In genomic region chr12:99146730-99147129, GRCh38 we compare ENCODE assay signal across 22 cellular contexts.
"Had no signal": no experiment of that assay in that cellular context is flagged by ENCODE, and none has a peak within 500 bp of the region (broad histone marks: within the 10 kb centered on the region; RNA-seq: fewer than 3 reads in every experiment).

No MANE protein-coding gene starts in this region.

- H3K79me2 ChIP-seq: hepatocyte had no signal

- H3K4me3 ChIP-seq: adrenal gland, hepatocyte, sigmoid colon, thoracic aorta, upper lobe of left lung had no signal

- H3K27ac ChIP-seq: adrenal gland, hepatocyte, sigmoid colon, thoracic aorta, upper lobe of left lung, VCaP had no signal

- ATAC-seq: activated T-cell treated with anti-CD3 and anti-CD28 coated beads, Interleukin-2, amount 50 U/mL, for 72 hours; natural killer cell treated with Interleukin-12 subunit alpha and Interleukin-12 subunit beta and Interleukin-15 and Interleukin-18, amount 100 ng/mL, for 72 hours; stimulated activated effector memory CD8-positive, alpha-beta T cell treated with anti-CD3 and anti-CD28 coated beads, Interleukin-12 subunit alpha, Interleukin-12 subunit beta, amount 100 ng/mL, for 72 hours had no signal

- DNase-seq: activated CD4-positive, CD25-positive, alpha-beta regulatory T cell treated with anti-CD3 and anti-CD28 coated beads, Interleukin-2, amount 50 U/mL, for 72 hours; activated CD8-positive, alpha-beta memory T cell treated with anti-CD3 and anti-CD28 coated beads for 24 hours; activated CD8-positive, alpha-beta memory T cell treated with anti-CD3 and anti-CD28 coated beads, Interleukin-2, amount 50 U/mL, for 48 hours; activated effector memory CD4-positive, alpha-beta T cell treated with anti-CD3 and anti-CD28 coated beads, Interleukin-2, amount 50 U/mL, for 16 hours; activated T-cell treated with anti-CD3 and anti-CD28 coated beads, Interleukin-2, amount 50 U/mL, for 72 hours; dermis blood vessel endothelial cell; foreskin fibroblast; left cardiac atrium; nucleus accumbens; sigmoid colon; stimulated activated CD4-positive, alpha-beta T cell treated with anti-CD3 and anti-CD28 coated beads, Interleukin-4, amount 100 ng/mL, for 24 hours; upper lobe of left lung had no signal

- H3K4me1 Mint-ChIP-seq: activated naive CD4-positive, alpha-beta T cell treated with anti-CD3 and anti-CD28 coated beads, Interleukin-2, amount 50 U/mL, for 24 hours; stimulated activated effector memory CD8-positive, alpha-beta T cell treated with anti-CD3 and anti-CD28 coated beads, Interleukin-12 subunit alpha, Interleukin-12 subunit beta, amount 100 ng/mL, for 72 hours had no signal

- H2AFZ ChIP-seq: hepatocyte had no signal

- H3K36me3 ChIP-seq: adrenal gland, sigmoid colon, thoracic aorta, upper lobe of left lung had no signal

- H3K27me3 Mint-ChIP-seq: activated naive CD4-positive, alpha-beta T cell treated with anti-CD3 and anti-CD28 coated beads, Interleukin-2, amount 50 U/mL, for 24 hours; natural killer cell treated with Interleukin-12 subunit alpha and Interleukin-12 subunit beta and Interleukin-15 and Interleukin-18, amount 100 ng/mL, for 72 hours had no signal

- H3K4me3 Mint-ChIP-seq: activated naive CD4-positive, alpha-beta T cell treated with anti-CD3 and anti-CD28 coated beads, Interleukin-2, amount 50 U/mL, for 24 hours; activated T-cell treated with anti-CD3 and anti-CD28 coated beads, Interleukin-2, amount 50 U/mL, for 72 hours; mesothelial cell of epicardium; natural killer cell treated with Interleukin-12 subunit alpha and Interleukin-12 subunit beta and Interleukin-15 and Interleukin-18, amount 100 ng/mL, for 72 hours; stimulated activated effector memory CD8-positive, alpha-beta T cell treated with anti-CD3 and anti-CD28 coated beads, Interleukin-12 subunit alpha, Interleukin-12 subunit beta, amount 100 ng/mL, for 72 hours; T-helper 1 cell treated with Interleukin-12 subunit alpha and Interleukin-12 subunit beta and Interleukin-4 antibody, amounts not matched to agents 30 μg/mL and 1 μg/mL, for 36 hours had no signal

- H3K9me3 ChIP-seq: adrenal gland, sigmoid colon, thoracic aorta, upper lobe of left lung had no signal

- H3K4me1 ChIP-seq: adrenal gland, sigmoid colon, upper lobe of left lung had no signal

- H3K36me3 Mint-ChIP-seq: activated naive CD4-positive, alpha-beta T cell treated with anti-CD3 and anti-CD28 coated beads, Interleukin-2, amount 50 U/mL, for 24 hours; mesothelial cell of epicardium; natural killer cell treated with Interleukin-12 subunit alpha and Interleukin-12 subunit beta and Interleukin-15 and Interleukin-18, amount 100 ng/mL, for 72 hours; stimulated activated effector memory CD8-positive, alpha-beta T cell treated with anti-CD3 and anti-CD28 coated beads, Interleukin-12 subunit alpha, Interleukin-12 subunit beta, amount 100 ng/mL, for 72 hours had no signal

- H3K27ac Mint-ChIP-seq: activated naive CD4-positive, alpha-beta T cell treated with anti-CD3 and anti-CD28 coated beads, Interleukin-2, amount 50 U/mL, for 24 hours; activated T-cell treated with anti-CD3 and anti-CD28 coated beads, Interleukin-2, amount 50 U/mL, for 72 hours; mesothelial cell of epicardium; natural killer cell treated with Interleukin-12 subunit alpha and Interleukin-12 subunit beta and Interleukin-15 and Interleukin-18, amount 100 ng/mL, for 72 hours; stimulated activated effector memory CD8-positive, alpha-beta T cell treated with anti-CD3 and anti-CD28 coated beads, Interleukin-12 subunit alpha, Interleukin-12 subunit beta, amount 100 ng/mL, for 72 hours; T-helper 1 cell treated with Interleukin-12 subunit alpha and Interleukin-12 subunit beta and Interleukin-4 antibody, amounts not matched to agents 30 μg/mL and 1 μg/mL, for 36 hours had no signal

- H3K4me2 ChIP-seq: hepatocyte had no signal

- FAIRE-seq: islet of Langerhans had no signal

- H3K27me3 ChIP-seq: adrenal gland, hepatocyte, sigmoid colon, upper lobe of left lung had no signal
